Comparison of ENCODE assay signal across 8 cellular contexts in genomic region chr9:35812025-35812602, GRCh38. TPM values are rescaled to one million over a fixed set of nuclear protein-coding genes. Genes with fewer than 3 reads are reported as not detected.
A peak's percentile ranks its signal among the peaks of the same experiment; 100 is the strongest.
DNase-seq lines count a peak whose midpoint lies in the region; ATAC-seq and TF ChIP-seq lines count a peak whose summit lies in the region.

Gene SPAG8, minus strand, starts transcription at chr9:35812262. Its CDS starts 115 bp downstream, at chr9:35812147.

- peak; percentile 61 for ATAC-seq in GM21717 (IDR thresholded peaks at IDR 0.05; ENCODE audit: unreplicated experiment)
- peak; percentile 82 for ATAC-seq in Panc1
- peak; percentile 75 for ATAC-seq in naive thymus-derived CD4-positive, alpha-beta T cell
- ATAC-seq in stimulated activated memory B cell treated with anti-CD40 and anti-IgM and Interleukin-4, amounts not matched to agents 10 μg/mL and 1 μg/mL and 100 μg/mL, for 72 hours = peak; percentile 82

- H3K9ac ChIP-seq in fibroblast of lung (ENCODE audit: insufficient read depth, low read length) = peak within 1 kb of the TSS; percentile 11

- peaks cover 20% of the 10 kb centered on the region for H3K36me3 Mint-ChIP-seq in activated T-helper 1 cell treated with anti-CD3 and anti-CD28 coated beads, Interleukin-12 subunit alpha, Interleukin-12 subunit beta, Interleukin-2, Interleukin-4 antibody, amounts not matched to agents 30 ng/mL and 10 ng/mL and 1 ng/mL, durations not matched to agents 14 hours and 24 hours and 36 hours (ENCODE audit: low read depth)
- H3K36me3 Mint-ChIP-seq in naive thymus-derived CD4-positive, alpha-beta T cell = peaks cover 0 to 7% (median 4%) of the 10 kb centered on the region in 5 donors
- H3K36me3 Mint-ChIP-seq in stimulated activated memory B cell treated with anti-CD40 and anti-IgM and Interleukin-4, amounts not matched to agents 10 μg/mL and 1 μg/mL and 100 μg/mL, for 72 hours = peaks cover 14% of the 10 kb centered on the region

- H3K36me3 ChIP-seq in Panc1 (ENCODE audit: control insufficient read depth, insufficient read depth, low read length) (no peaks in the 10 kb centered on the region), fibroblast of lung (ENCODE audit: control insufficient read depth, insufficient read depth, low read length) (no peaks in the 10 kb centered on the region)
- peaks cover 0 to 16% (median 0%) of the 10 kb centered on the region in 3 experiments for H3K36me3 ChIP-seq in naive thymus-derived CD4-positive, alpha-beta T cell (ENCODE audit: control insufficient read depth in 2 of 3, insufficient read depth in 3 of 3, low read length in 3 of 3)

- H3K4me3 Mint-ChIP-seq in activated T-helper 1 cell treated with anti-CD3 and anti-CD28 coated beads, Interleukin-12 subunit alpha, Interleukin-12 subunit beta, Interleukin-2, Interleukin-4 antibody, amounts not matched to agents 30 ng/mL and 10 ng/mL and 1 ng/mL, durations not matched to agents 14 hours and 24 hours and 36 hours = peak within 1 kb of the TSS; percentile 91
- H3K4me3 Mint-ChIP-seq in naive thymus-derived CD4-positive, alpha-beta T cell = peak within 1 kb of the TSS; percentile 81 to 94 (median 90)
- H3K4me3 Mint-ChIP-seq in stimulated activated memory B cell treated with anti-CD40 and anti-IgM and Interleukin-4, amounts not matched to agents 10 μg/mL and 1 μg/mL and 100 μg/mL, for 72 hours = peak within 1 kb of the TSS; percentile 82

- no peaks in the 10 kb centered on the region for H4K20me1 ChIP-seq in fibroblast of lung (ENCODE audit: control insufficient read depth, extremely low read depth, insufficient read depth, low read length)

- H3K27me3 ChIP-seq in Panc1 (ENCODE audit: control insufficient read depth, insufficient read depth, low read length) (peaks cover 3% of the 10 kb centered on the region; the same call in 1 of the 2 replicates), fibroblast of lung (ENCODE audit: control insufficient read depth, insufficient read depth, low read length) (peaks cover 1% of the 10 kb centered on the region)
- no peaks in the 10 kb centered on the region for H3K27me3 ChIP-seq in naive thymus-derived CD4-positive, alpha-beta T cell (ENCODE audit: control insufficient read depth in 2 of 2, insufficient read depth in 2 of 2, low read length in 2 of 2)

- peak within 1 kb of the TSS; percentile 73 for H3K4me2 ChIP-seq in fibroblast of lung (ENCODE audit: extremely low read depth, insufficient read depth, low read length)

- H3K9me3 ChIP-seq in Panc1 (ENCODE audit: control insufficient read depth, insufficient read depth, low read depth, low read length) (no peaks in the 10 kb centered on the region), fibroblast of lung (ENCODE audit: control insufficient read depth, insufficient read depth, low read depth, low read length) (no peaks in the 10 kb centered on the region)
- H3K9me3 ChIP-seq in naive thymus-derived CD4-positive, alpha-beta T cell (ENCODE audit: control insufficient read depth in 2 of 3, low read length in 3 of 3) = no peaks in the 10 kb centered on the region

- peak; percentile 97 for DNase-seq in DMS53 (lab: John Stamatoyannopoulos, UW)
- DNase-seq in Jurkat, Clone E6-1 (ENCODE audit: low read depth, low spot score) = peak; percentile 99
- peak; percentile 75 for DNase-seq in Panc1 (ENCODE audit: low read depth, low spot score)
- peak; percentile 95 for DNase-seq in activated T-helper 1 cell treated with anti-CD3 and anti-CD28 coated beads, Interleukin-12 subunit alpha, Interleukin-12 subunit beta, Interleukin-2, Interleukin-4 antibody, amounts not matched to agents 30 ng/mL and 10 ng/mL and 1 ng/mL, durations not matched to agents 14 hours and 24 hours and 36 hours (ENCODE audit: low spot score)
- DNase-seq in fibroblast of lung (ENCODE audit: low read depth in 2 of 2) = peak; percentile 97
- peak; percentile 70 to 98 (median 95) for DNase-seq in naive thymus-derived CD4-positive, alpha-beta T cell

- BruUV-seq in Panc1 (replicated peaks; lab: Mats Ljungman, UMichigan) = no TSS peak

- intact Hi-C loops in Panc1 (cut with micrococcal nuclease; ENCODE audit: unreplicated experiment) = loop anchor here (10.0 kb wide), 1 partner anchor 157 kb away; the partner anchor contains the start of genes CCDC107, RMRP and SIT1
- intact Hi-C loops in activated T-helper 1 cell treated with anti-CD3 and anti-CD28 coated beads, Interleukin-12 subunit alpha, Interleukin-12 subunit beta, Interleukin-2, Interleukin-4 antibody, amounts not matched to agents 30 ng/mL and 10 ng/mL and 1 ng/mL, durations not matched to agents 14 hours and 24 hours and 36 hours (cut with micrococcal nuclease) = loop anchor here (1.0 to 10.0 kb wide), 6 partner anchors 22 to 1355 kb away; partner anchors contain the start of genes CREB3, DNAI1, FAM219A and GLIPR2
- intact Hi-C loops in naive thymus-derived CD4-positive, alpha-beta T cell (cut with micrococcal nuclease) = loop anchor here (1.0 to 10.0 kb wide), 10 partner anchors 22 to 1655 kb away; partner anchors contain the start of genes CCL27 (in 2 of the 2), CLTA (in 1 of the 2), CREB3 (in 1 of the 2) and DNAJB5 (in 1 of the 2)

- TF ChIP-seq CTCF in Panc1 (IDR thresholded peaks at IDR 0.05) (no peak), fibroblast of lung (conservative IDR thresholded peaks at IDR 0.05 in 1 of 2, IDR thresholded peaks at IDR 0.05 in 1 of 2; ENCODE audit: low read depth in 1 of 2, low read length in 2 of 2) (no peak)

- H3K4me1 ChIP-seq in Panc1 (ENCODE audit: control insufficient read depth, insufficient read depth, low read length) (peaks cover 29% of the 10 kb centered on the region), fibroblast of lung (ENCODE audit: control insufficient read depth, extremely low read depth, insufficient read depth, low read length) (peaks cover 12% of the 10 kb centered on the region)
- peaks cover 19 to 27% of the 10 kb centered on the region in 2 donors for H3K4me1 ChIP-seq in naive thymus-derived CD4-positive, alpha-beta T cell (ENCODE audit: control insufficient read depth in 2 of 2, insufficient read depth in 2 of 2, low read length in 2 of 2)

- in situ Hi-C loops in Panc1 (cut with HindIII; ENCODE audit: low pct_unique_long_range_greater_than_20kb, low sequenced_read_pairs) = no loop called here

- POLR2A ChIA-PET in Panc1 (lab: Charles Lee) = interaction anchor here (0.6 kb wide), 1 partner anchor 80 kb away, joined by 10 read pairs; the partner anchor contains the start of genes CREB3 and TLN1
- POLR2A ChIA-PET in naive thymus-derived CD4-positive, alpha-beta T cell (lab: Charles Lee) = interaction anchor here (0.6 to 3.5 kb wide), 20 partner anchors 11 to 740 kb away, joined by 3 to 18 read pairs (median 4); partner anchors contain the start of genes CCDC107, CREB3, FAM221B and RMRP

- no peaks in the 10 kb centered on the region for H3K79me2 ChIP-seq in fibroblast of lung (ENCODE audit: control insufficient read depth, insufficient read depth, low read length)

- peaks cover 31% of the 10 kb centered on the region for H3K4me1 Mint-ChIP-seq in activated T-helper 1 cell treated with anti-CD3 and anti-CD28 coated beads, Interleukin-12 subunit alpha, Interleukin-12 subunit beta, Interleukin-2, Interleukin-4 antibody, amounts not matched to agents 30 ng/mL and 10 ng/mL and 1 ng/mL, durations not matched to agents 14 hours and 24 hours and 36 hours (ENCODE audit: low read depth)
- H3K4me1 Mint-ChIP-seq in naive thymus-derived CD4-positive, alpha-beta T cell = peaks cover 23 to 43% (median 37%) of the 10 kb centered on the region in 7 donors
- peaks cover 40% of the 10 kb centered on the region for H3K4me1 Mint-ChIP-seq in stimulated activated memory B cell treated with anti-CD40 and anti-IgM and Interleukin-4, amounts not matched to agents 10 μg/mL and 1 μg/mL and 100 μg/mL, for 72 hours

- H2AFZ ChIP-seq in fibroblast of lung (ENCODE audit: low read length) = peak within 1 kb of the TSS; percentile 90

- H3K27ac Mint-ChIP-seq in activated T-helper 1 cell treated with anti-CD3 and anti-CD28 coated beads, Interleukin-12 subunit alpha, Interleukin-12 subunit beta, Interleukin-2, Interleukin-4 antibody, amounts not matched to agents 30 ng/mL and 10 ng/mL and 1 ng/mL, durations not matched to agents 14 hours and 24 hours and 36 hours = peak within 1 kb of the TSS; percentile 85
- peak within 1 kb of the TSS; percentile 84 to 98 (median 95) for H3K27ac Mint-ChIP-seq in naive thymus-derived CD4-positive, alpha-beta T cell
- H3K27ac Mint-ChIP-seq in stimulated activated memory B cell treated with anti-CD40 and anti-IgM and Interleukin-4, amounts not matched to agents 10 μg/mL and 1 μg/mL and 100 μg/mL, for 72 hours = peak within 1 kb of the TSS; percentile 89

- H3K4me3 ChIP-seq in Jurkat, Clone E6-1 (ENCODE audit: low read length) = peak within 1 kb of the TSS; percentile 51
- H3K4me3 ChIP-seq in Panc1 (ENCODE audit: low read depth in 2 of 2, low read length in 2 of 2) = peak within 1 kb of the TSS; percentile 47 to 69
- peak within 1 kb of the TSS; percentile 22 to 70 (median 48) for H3K4me3 ChIP-seq in fibroblast of lung (replicated peaks in 1 of 4; ENCODE audit: control extremely low read depth in 1 of 4, insufficient read depth in 1 of 4, low read depth in 3 of 4, low read length in 4 of 4)
- H3K4me3 ChIP-seq in naive thymus-derived CD4-positive, alpha-beta T cell (ENCODE audit: low read length) = peak within 1 kb of the TSS; percentile 72

- CTCF ChIA-PET in Panc1 (lab: Charles Lee) = interaction anchor here (0.6 to 1.6 kb wide), 3 partner anchors 13 to 66 kb away, joined by 4 to 8 read pairs (median 7); no protein-coding TSS in a partner anchor
- CTCF ChIA-PET in naive thymus-derived CD4-positive, alpha-beta T cell (lab: Charles Lee) = interaction anchor here (0.9 to 2.4 kb wide), 4 partner anchors 15 to 81 kb away, joined by 3 to 15 read pairs (median 4); partner anchors contain the start of genes CREB3 and TLN1

- H3K27ac ChIP-seq in Panc1 (ENCODE audit: low read length) = peak within 1 kb of the TSS; percentile 79
- peak within 1 kb of the TSS; percentile 45 for H3K27ac ChIP-seq in fibroblast of lung (ENCODE audit: insufficient read depth, low read length)
- peak within 1 kb of the TSS; percentile 72 for H3K27ac ChIP-seq in naive thymus-derived CD4-positive, alpha-beta T cell (ENCODE audit: low read depth, low read length)

- no peaks in the 10 kb centered on the region for H3K27me3 Mint-ChIP-seq in activated T-helper 1 cell treated with anti-CD3 and anti-CD28 coated beads, Interleukin-12 subunit alpha, Interleukin-12 subunit beta, Interleukin-2, Interleukin-4 antibody, amounts not matched to agents 30 ng/mL and 10 ng/mL and 1 ng/mL, durations not matched to agents 14 hours and 24 hours and 36 hours (ENCODE audit: insufficient read depth)
- H3K27me3 Mint-ChIP-seq in naive thymus-derived CD4-positive, alpha-beta T cell = peaks cover 0 to 4% (median 0%) of the 10 kb centered on the region in 5 donors
- no peaks in the 10 kb centered on the region for H3K27me3 Mint-ChIP-seq in stimulated activated memory B cell treated with anti-CD40 and anti-IgM and Interleukin-4, amounts not matched to agents 10 μg/mL and 1 μg/mL and 100 μg/mL, for 72 hours

- H3K9me3 Mint-ChIP-seq in activated T-helper 1 cell treated with anti-CD3 and anti-CD28 coated beads, Interleukin-12 subunit alpha, Interleukin-12 subunit beta, Interleukin-2, Interleukin-4 antibody, amounts not matched to agents 30 ng/mL and 10 ng/mL and 1 ng/mL, durations not matched to agents 14 hours and 24 hours and 36 hours = no peaks in the 10 kb centered on the region
- H3K9me3 Mint-ChIP-seq in naive thymus-derived CD4-positive, alpha-beta T cell = peaks cover 0 to 7% (median 0%) of the 10 kb centered on the region in 11 donors
- H3K9me3 Mint-ChIP-seq in stimulated activated memory B cell treated with anti-CD40 and anti-IgM and Interleukin-4, amounts not matched to agents 10 μg/mL and 1 μg/mL and 100 μg/mL, for 72 hours = no peaks in the 10 kb centered on the region

RNA-seq across cellular contexts. Expression of gene SPAG8, which starts in this region (rescaled TPM):
- 3.5 TPM for polyA plus RNA-seq in Jurkat, Clone E6-1 (2012; ENCODE audit: insufficient read depth, insufficient read length)
- total RNA-seq in Panc1 (2021; ENCODE audit: unreplicated experiment) = 0.90 TPM
- polyA plus RNA-seq in Panc1 (2012; ENCODE audit: insufficient read length) = 0.62 TPM
- 0.66 and 1.0 TPM in 2 replicates for total RNA-seq in activated T-helper 1 cell treated with anti-CD3 and anti-CD28 coated beads, Interleukin-12 subunit alpha, Interleukin-12 subunit beta, Interleukin-2, Interleukin-4 antibody, amounts not matched to agents 30 ng/mL and 10 ng/mL and 1 ng/mL, durations not matched to agents 14 hours and 24 hours and 36 hours
- total RNA-seq in fibroblast of lung = 1.0 and 1.3 TPM in 2 replicates
- 0.62 and 0.64 TPM in 2 replicates for polyA plus RNA-seq in fibroblast of lung
- 0.35 and 1.0 TPM in 2 replicates for polyA plus RNA-seq in fibroblast of lung (2012)
- 0.26 TPM in 1 of 2 replicates, not detected in the other for polyA minus RNA-seq in fibroblast of lung (ENCODE audit: low replicate concordance)
- total RNA-seq in naive thymus-derived CD4-positive, alpha-beta T cell = 1 to 10 TPM; 2.1 to 9.1 (median 3.2) TPM
- 1 to 10 TPM; 1.2 to 1.9 TPM for polyA plus RNA-seq in naive thymus-derived CD4-positive, alpha-beta T cell

Comparison
In these comparisons a context has a peak if more than half of its experiments do, and no peak if none do; other contexts are left out.
1. Peak in every context shown above with its lines: DNase-seq, ATAC-seq, H3K4me3 ChIP-seq and H3K27ac ChIP-seq.
2. Peak in DNase-seq, ATAC-seq, H3K4me3 ChIP-seq and H3K27ac ChIP-seq in Panc1; RNA of the gene not detected or under 1 TPM.